ENCODE assay signal across 19 cellular contexts in the genomic region with DNA sequence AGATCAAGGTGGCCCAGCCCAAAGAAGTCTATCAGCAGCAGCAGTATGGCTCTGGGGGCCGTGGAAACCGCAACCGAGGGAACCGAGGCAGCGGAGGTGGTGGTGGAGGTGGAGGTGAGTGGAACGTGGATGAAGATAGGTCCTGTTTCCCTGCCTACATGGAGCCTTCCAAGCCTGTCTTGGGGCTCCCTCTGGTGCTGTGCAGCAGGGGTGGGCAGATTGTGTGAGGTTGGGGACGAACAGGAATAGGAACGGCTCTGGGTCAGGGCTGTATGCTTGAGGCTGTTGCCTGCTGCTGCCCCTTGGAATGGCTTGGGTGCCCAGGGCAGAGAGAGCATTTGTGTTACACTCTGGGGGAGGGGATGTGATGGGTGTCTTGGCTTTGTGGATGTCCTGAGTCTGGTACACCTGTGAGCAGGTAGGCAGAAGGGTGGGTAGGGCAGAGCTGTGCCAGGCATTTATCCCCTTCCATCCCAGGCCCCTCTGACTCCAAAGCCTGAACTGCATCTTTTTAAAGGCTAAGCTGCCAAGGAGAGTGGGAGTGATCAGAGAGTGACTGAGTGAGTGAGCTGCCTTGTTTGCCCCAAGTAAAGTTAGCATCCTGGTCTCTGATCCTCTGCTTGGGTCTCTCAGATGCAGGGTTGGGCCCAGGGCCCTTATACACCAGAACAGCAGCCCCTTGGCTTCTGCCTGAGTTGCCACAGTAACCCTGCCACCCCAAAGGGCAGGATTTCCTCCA. TPM values are rescaled to one million over a fixed set of nuclear protein-coding genes. Genes with fewer than 3 reads are reported as not detected.
A peak's percentile ranks its signal among the peaks of the same experiment; 100 is the strongest.
DNase-seq lines count a peak whose midpoint lies in the region; ATAC-seq and TF ChIP-seq lines count a peak whose summit lies in the region.
"Had no signal": no experiment of that assay in that cellular context is flagged by ENCODE, and none has a peak within 500 bp of the region (broad histone marks: within the 10 kb centered on the region; RNA-seq: fewer than 3 reads in every experiment).

No MANE protein-coding gene starts in this region.

- H3K4me1 Mint-ChIP-seq in activated T-helper 17 cell treated with anti-CD3 and anti-CD28 coated beads, Interleukin-2, amount 50 U/mL, for 72 hours, result peaks cover 40% of the 10 kb centered on the region
- H3K4me1 Mint-ChIP-seq in naive thymus-derived CD8-positive, alpha-beta T cell, result peaks cover 27 to 68% (median 52%) of the 10 kb centered on the region in 4 donors

- no peak for TF ChIP-seq CTCF in C4-2B (conservative IDR thresholded peaks at IDR 0.05)

- H3K27ac Mint-ChIP-seq in activated T-helper 17 cell treated with anti-CD3 and anti-CD28 coated beads, Interleukin-2, amount 50 U/mL, for 72 hours, result peak overlapping the region; percentile 39
- H3K27ac Mint-ChIP-seq in naive thymus-derived CD8-positive, alpha-beta T cell, result peak overlapping the region in 7 of 10 donors; percentile 14 to 71 (median 46)

- no peaks in the 10 kb centered on the region for H3K9me3 Mint-ChIP-seq in activated T-helper 17 cell treated with anti-CD3 and anti-CD28 coated beads, Interleukin-2, amount 50 U/mL, for 72 hours
- H3K9me3 Mint-ChIP-seq in naive thymus-derived CD8-positive, alpha-beta T cell, result no peaks in the 10 kb centered on the region
- H3K9me3 Mint-ChIP-seq: immature natural killer cell had no signal

- H3K27ac ChIP-seq in C4-2B, result 0 out of 2 replicates have a peak overlapping the region, but pooled peaks have one; percentile 1
- H3K27ac ChIP-seq: brain microvascular endothelial cell, prostate gland, SJSA1, vagina had no signal

- TF ChIP-seq POLR2A in GM18505 (IDR thresholded peaks at IDR 0.05; ENCODE audit: borderline replicate concordance, extremely low read depth, insufficient read depth, insufficient read length), result peak; percentile 22

- no peak for DNase-seq in naive thymus-derived CD8-positive, alpha-beta T cell
- DNase-seq in COR-L47 (lab: John Stamatoyannopoulos, UW), result no peak
- DNase-seq in stimulated activated CD4-positive, alpha-beta T cell treated with anti-CD3 and anti-CD28 coated beads, Interleukin-4, amount 100 ng/mL, for 1 hour, result no peak
- DNase-seq: activated T-cell treated with anti-CD3 and anti-CD28 coated beads, Interleukin-2, amount 50 U/mL, for 48 hours; brain microvascular endothelial cell; foreskin melanocyte; immature natural killer cell; NCI-H2171; stimulated activated CD8-positive, alpha-beta memory T cell treated with anti-CD3 and anti-CD28 coated beads, Interleukin-4, amount 100 ng/mL, for 48 hours had no signal

- H3K27me3 Mint-ChIP-seq in activated T-helper 17 cell treated with anti-CD3 and anti-CD28 coated beads, Interleukin-2, amount 50 U/mL, for 72 hours, result no peaks in the 10 kb centered on the region
- H3K27me3 Mint-ChIP-seq in naive thymus-derived CD8-positive, alpha-beta T cell, result no peaks in the 10 kb centered on the region

- peaks cover 95% of the 10 kb centered on the region for H3K36me3 Mint-ChIP-seq in activated T-helper 17 cell treated with anti-CD3 and anti-CD28 coated beads, Interleukin-2, amount 50 U/mL, for 72 hours (ENCODE audit: low read depth)
- H3K36me3 Mint-ChIP-seq in naive thymus-derived CD8-positive, alpha-beta T cell, result peaks cover 0 to 86% (median 12%) of the 10 kb centered on the region in 3 donors

- POLR2A ChIA-PET in naive thymus-derived CD8-positive, alpha-beta T cell (lab: Charles Lee), result interaction anchor here (0.8 to 1.2 kb wide), 2 partner anchors 17 to 21 kb away, joined by 4 to 5 read pairs; no protein-coding TSS in a partner anchor

- peak overlapping the region; percentile 18 for H3K4me3 Mint-ChIP-seq in activated T-helper 17 cell treated with anti-CD3 and anti-CD28 coated beads, Interleukin-2, amount 50 U/mL, for 72 hours
- no peak overlapping the region for H3K4me3 Mint-ChIP-seq in naive thymus-derived CD8-positive, alpha-beta T cell
- H3K4me3 Mint-ChIP-seq: immature natural killer cell had no signal

- ATAC-seq in GM18505 (IDR thresholded peaks at IDR 0.05; ENCODE audit: unreplicated experiment), result no peak
- no peak for ATAC-seq in activated T-helper 17 cell treated with anti-CD3 and anti-CD28 coated beads, Interleukin-2, amount 50 U/mL, for 72 hours (replicated peaks)
- ATAC-seq in naive thymus-derived CD8-positive, alpha-beta T cell, result no peak
- ATAC-seq in HG02981 (IDR thresholded peaks at IDR 0.05; ENCODE audit: unreplicated experiment), result no peak
- ATAC-seq in GM19023 (IDR thresholded peaks at IDR 0.05; ENCODE audit: unreplicated experiment), result no peak

RNA-seq across cellular contexts. Expression of a gene that starts 5.2 kb away (rescaled TPM):
- 100 to 1,000 TPM; 154 to 390 TPM for total RNA-seq in activated T-helper 17 cell treated with anti-CD3 and anti-CD28 coated beads, Interleukin-2, amount 50 U/mL, for 72 hours
- 10 to 100 TPM; 79.3 to 82.5 TPM for total RNA-seq in naive thymus-derived CD8-positive, alpha-beta T cell
- 10 to 100 TPM; 43.6 to 74.9 (median 61.2) TPM for polyA plus RNA-seq in naive thymus-derived CD8-positive, alpha-beta T cell

RNA-seq across cellular contexts. Expression of a gene that starts 22.3 kb away (rescaled TPM):
- not detected for total RNA-seq in activated T-helper 17 cell treated with anti-CD3 and anti-CD28 coated beads, Interleukin-2, amount 50 U/mL, for 72 hours
- under 1 TPM in 1 of 2 experiments, not detected in 1; 0.14 TPM for total RNA-seq in naive thymus-derived CD8-positive, alpha-beta T cell
- not detected for polyA plus RNA-seq in naive thymus-derived CD8-positive, alpha-beta T cell
- total RNA-seq: H4, SJSA1, vagina had no signal
- polyA plus RNA-seq: BJ, immature natural killer cell had no signal

RNA-seq across cellular contexts. Expression of a gene that starts 23.1 kb away (rescaled TPM):
- 100 to 1,000 TPM in 1 of 2 donors, 10 to 100 TPM in 1; 91.9 to 112 TPM for total RNA-seq in activated T-helper 17 cell treated with anti-CD3 and anti-CD28 coated beads, Interleukin-2, amount 50 U/mL, for 72 hours
- 100 to 1,000 TPM; 209 to 229 TPM for total RNA-seq in naive thymus-derived CD8-positive, alpha-beta T cell
- polyA plus RNA-seq in naive thymus-derived CD8-positive, alpha-beta T cell, result 10 to 100 TPM; 41.1 to 51.8 (median 49.7) TPM

RNA-seq across cellular contexts. Expression of a gene that starts 55.8 kb away (rescaled TPM):
- 100 to 1,000 TPM; 143 to 282 TPM for total RNA-seq in activated T-helper 17 cell treated with anti-CD3 and anti-CD28 coated beads, Interleukin-2, amount 50 U/mL, for 72 hours
- total RNA-seq in naive thymus-derived CD8-positive, alpha-beta T cell, result 10 to 100 TPM; 79.3 to 85.4 TPM
- polyA plus RNA-seq in naive thymus-derived CD8-positive, alpha-beta T cell, result 100 to 1,000 TPM; 238 to 276 (median 270) TPM
